25 cellular contexts compared by ENCODE assay signal in the genomic region with DNA sequence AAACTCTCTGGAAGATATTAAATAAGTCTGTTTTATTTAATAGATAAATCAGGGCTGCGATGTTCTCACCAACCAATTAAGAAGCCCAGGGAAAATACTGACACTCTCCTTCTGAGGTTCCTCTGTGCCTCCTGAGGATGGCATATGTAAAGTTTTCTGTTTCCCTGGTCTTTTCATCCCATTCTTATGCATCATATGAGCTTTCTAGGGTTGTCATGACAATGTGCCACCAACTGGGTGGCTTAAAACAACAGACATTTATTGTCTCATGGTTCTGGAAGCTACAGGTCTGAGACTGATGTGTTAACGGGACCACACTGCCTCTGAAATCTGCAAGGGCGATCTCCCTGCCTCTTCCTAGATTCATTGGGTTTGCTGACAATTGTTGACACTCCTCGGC.
DNase-seq lines count a peak whose midpoint lies in the region; TF ChIP-seq lines count a peak whose summit lies in the region.
"Had no signal": no experiment of that assay in that cellular context is flagged by ENCODE, and none has a peak within 500 bp of the region (broad histone marks: within the 10 kb centered on the region; RNA-seq: fewer than 3 reads in every experiment).

No MANE protein-coding gene starts in this region.

- H3K4me1 Mint-ChIP-seq in H9, result peaks cover 48 to 57% of the 10 kb centered on the region in 2 experiments
- H3K4me1 Mint-ChIP-seq: B cell; CD14-positive monocyte; CD8-positive, alpha-beta memory T cell; IgD-negative memory B cell had no signal

- H3K36me3 ChIP-seq in BE2C (no peaks in the 10 kb centered on the region), breast epithelium (no peaks in the 10 kb centered on the region)

- WGBS in H9 (ENCODE audit: extremely low coverage, insufficient read length, low lambda C conversion rate), result no CpG with 5 or more reads among the region's 4 CpGs

- intact Hi-C loops in breast epithelium (cut with DNase I; ENCODE audit: low total_unique reads), result no loop called here

- H3K4ac ChIP-seq in H9 (ENCODE audit: low read depth, low read length), result no peak overlapping the region

- H3K27ac ChIP-seq in H9 (ENCODE audit: insufficient read length, low read depth, low read length) (no peak overlapping the region), breast epithelium (no peak overlapping the region)
- H3K27ac ChIP-seq: GM23248, KMS-11, PC-9 had no signal

- no peak overlapping the region for H3K9ac ChIP-seq in H9 (ENCODE audit: extremely low read depth, insufficient read length, low read length)
- H3K9ac ChIP-seq: GM23248, KMS-11 had no signal

- no peak overlapping the region for H2AFZ ChIP-seq in H9 (ENCODE audit: low read length)
- H2AFZ ChIP-seq: GM23248, PC-9 had no signal

- no peak overlapping the region for H2BK120ac ChIP-seq in H9 (ENCODE audit: low read depth, low read length, poor library complexity, severe bottlenecking)

- no peak overlapping the region for H3K18ac ChIP-seq in H9 (ENCODE audit: insufficient read length, low read depth, low read length)

- no peak for TF ChIP-seq POLR2A in breast epithelium (IDR thresholded peaks at IDR 0.05)

- DNase-seq in H9 (peak; percentile 35), NCI-H146 treated with DMSO at 0.1 percent for 48 hours (lab: John Stamatoyannopoulos, UW; ENCODE audit: unreplicated experiment) (peak; percentile 36), iPS DF 19.7 (ENCODE audit: low read depth, low spot score) (peak; percentile 33), left kidney (ENCODE audit: low read depth, low spot score) (peak; percentile 6), BE2C (no peak), breast epithelium (ENCODE audit: low spot score in 2 of 2) (no peak), amniotic stem cell (lab: John Stamatoyannopoulos, UW) (no peak), G401 (ENCODE audit: low spot score) (no peak)
- DNase-seq: CD8-positive, alpha-beta memory T cell; DMS153; DND-41; GM23248; HCEC 1CT; NCI-H1048; NCI-H187; NCI-H2171 treated with DMSO at 0.1 percent for 48 hours; NCI-H446; NCI-H524 treated with DMSO at 0.1 percent for 48 hours; NCI-H82; NK-92 treated with Interleukin-12 subunit alpha and Interleukin-12 subunit beta, amount 100 ng/mL, for 24 hours; PC-9 had no signal

- no peak overlapping the region for H2BK12ac ChIP-seq in H9 (ENCODE audit: insufficient read length, low read depth, low read length)

- no peaks in the 10 kb centered on the region for H4K20me1 ChIP-seq in H9 (ENCODE audit: control insufficient read depth, insufficient read depth, insufficient read length)

- no peak overlapping the region for H3K56ac ChIP-seq in H9 (ENCODE audit: insufficient read length, low read depth, low read length)

- H2BK15ac ChIP-seq in H9 (ENCODE audit: low read depth, low read length), result no peak overlapping the region

- no peak overlapping the region for H2AK5ac ChIP-seq in H9 (ENCODE audit: insufficient read length, low read length)

- in situ Hi-C loops in G401 (cut with HindIII; ENCODE audit: low sequenced_read_pairs), result no loop called here

- no peak overlapping the region for H4K91ac ChIP-seq in H9 (ENCODE audit: insufficient read length, low read depth, low read length)

- no peaks in the 10 kb centered on the region for H3K79me1 ChIP-seq in H9 (ENCODE audit: insufficient read depth, low read depth, low read length, poor library complexity, severe bottlenecking)

- peaks cover 18% of the 10 kb centered on the region; the same call in 1 of the 2 replicates for H3K4me1 ChIP-seq in H9 (ENCODE audit: insufficient read depth, low read length)
- H3K4me1 ChIP-seq in BE2C, result no peaks in the 10 kb centered on the region
- no peaks in the 10 kb centered on the region for H3K4me1 ChIP-seq in breast epithelium

- H3K9me3 Mint-ChIP-seq in H9, result peaks cover 0 to 2% of the 10 kb centered on the region in 2 experiments; a peak in 1 of 5 replicates

- H2BK20ac ChIP-seq in H9 (ENCODE audit: low read depth, low read length, poor library complexity, severe bottlenecking), result no peak overlapping the region

- no peaks in the 10 kb centered on the region; the same call in 1 of the 2 replicates for H3K27me3 Mint-ChIP-seq in H9 (ENCODE audit: low read depth)
- H3K27me3 Mint-ChIP-seq: B cell; CD8-positive, alpha-beta memory T cell; IgD-negative memory B cell had no signal

- no peak overlapping the region for H4K8ac ChIP-seq in H9 (replicated peaks; ENCODE audit: insufficient read length, low read depth, low read length)

- H3K9me3 ChIP-seq in H9 (ENCODE audit: control insufficient read depth, low read depth, low read length) (no peaks in the 10 kb centered on the region), BE2C (0 out of 2 replicates have a peak, but pooled peaks cover 2% of the 10 kb centered on the region), breast epithelium (no peaks in the 10 kb centered on the region)

- peak overlapping the region; percentile 9 for H3K4me2 ChIP-seq in H9 (ENCODE audit: insufficient read depth, insufficient read length, low read length)
- H3K4me2 ChIP-seq: KMS-11, PC-9 had no signal

- H3K27me3 ChIP-seq in H9 (ENCODE audit: insufficient read depth, low read length) (no peaks in the 10 kb centered on the region), BE2C (no peaks in the 10 kb centered on the region), breast epithelium (no peaks in the 10 kb centered on the region)

- H3K4me3 Mint-ChIP-seq in H9, result no peak overlapping the region
- H3K4me3 Mint-ChIP-seq: B cell; CD14-positive monocyte; CD8-positive, alpha-beta memory T cell; IgD-negative memory B cell had no signal

- H3K27ac Mint-ChIP-seq in H9, result peak overlapping the region in 2 of 3 experiments; percentile 17 to 80; a peak in 3 of 7 replicates
- H3K27ac Mint-ChIP-seq: B cell; CD14-positive monocyte; CD8-positive, alpha-beta memory T cell; IgD-negative memory B cell had no signal

- H2BK5ac ChIP-seq in H9 (ENCODE audit: insufficient read length, low read length), result no peak overlapping the region

- no peak overlapping the region for H3T11ph ChIP-seq in H9 (ENCODE audit: low read length)

- H3K23ac ChIP-seq in H9 (ENCODE audit: insufficient read length, low read depth, low read length), result no peak overlapping the region

- H4K5ac ChIP-seq in H9 (ENCODE audit: insufficient read length, low read depth, low read length), result no peak overlapping the region

- no peaks in the 10 kb centered on the region for H3K23me2 ChIP-seq in H9 (ENCODE audit: insufficient read length, low read depth, low read length, poor library complexity, severe bottlenecking)

- peaks cover 0 to 1% (median 0%) of the 10 kb centered on the region in 3 experiments; a peak in 1 of 7 replicates for H3K36me3 Mint-ChIP-seq in H9 (ENCODE audit: insufficient read depth in 1 of 3, low read depth in 3 of 3)
- H3K36me3 Mint-ChIP-seq: CD14-positive monocyte; CD8-positive, alpha-beta memory T cell; IgD-negative memory B cell had no signal

- TF ChIP-seq CTCF in H9 (conservative IDR thresholded peaks at IDR 0.05), result no peak
- TF ChIP-seq CTCF in BE2C (IDR thresholded peaks at IDR 0.05; ENCODE audit: low read depth, low read length), result no peak
- TF ChIP-seq CTCF in breast epithelium (IDR thresholded peaks at IDR 0.05), result no peak

- H3K14ac ChIP-seq in H9 (ENCODE audit: insufficient read depth, low read length), result no peak overlapping the region; the same call in 1 of the 2 replicates

- H3K4me3 ChIP-seq in BE2C (ENCODE audit: low read depth, low read length) (no peak overlapping the region), breast epithelium (no peak overlapping the region)
- H3K4me3 ChIP-seq: GM23248, PC-9 had no signal

- H3K79me2 ChIP-seq in H9 (ENCODE audit: insufficient read depth, low read length), result no peaks in the 10 kb centered on the region

Comparison
In these comparisons a context has a peak if more than half of its experiments do, and no peak if none do; other contexts are left out.
1. DNase-seq: peak in H9 (single experiment), NCI-H146 treated with DMSO at 0.1 percent for 48 hours (single experiment), iPS DF 19.7 (single experiment) and left kidney (single experiment); none in BE2C (single experiment), breast epithelium (0 of 2), amniotic stem cell (single experiment) and G401 (single experiment).